Comparison of ENCODE assay signal across 8 cellular contexts in the genomic region with DNA sequence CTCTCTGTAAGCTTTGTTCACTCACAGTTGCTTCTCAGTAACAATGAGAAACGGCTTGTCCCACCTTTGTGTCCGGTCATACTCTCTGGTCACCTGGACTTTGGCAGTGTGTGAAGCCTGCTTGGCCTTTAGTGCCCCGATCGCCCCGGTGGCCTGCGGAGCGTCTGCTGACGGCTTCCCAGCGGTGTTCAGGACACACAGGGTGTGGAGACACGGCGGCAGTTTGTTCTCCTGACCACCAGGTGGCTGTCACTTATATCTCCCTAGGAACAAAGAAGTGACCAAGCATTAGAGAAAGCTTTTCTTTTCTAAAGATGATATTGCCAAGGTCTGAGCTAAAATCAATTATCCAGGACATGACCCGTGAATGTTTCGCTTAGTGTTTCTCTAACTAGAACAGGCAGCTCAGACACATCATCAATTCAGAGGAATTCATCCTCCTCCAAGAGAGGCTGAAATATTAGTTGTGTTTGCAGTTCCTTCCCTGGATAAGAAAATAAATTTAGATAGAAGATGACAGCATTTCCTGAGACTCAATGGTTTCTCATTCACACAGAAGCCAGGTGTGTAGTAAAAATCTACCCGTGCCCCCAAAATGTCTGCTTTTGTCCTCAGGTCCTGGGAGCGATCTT.
A peak's percentile ranks its signal among the peaks of the same experiment; 100 is the strongest.
DNase-seq lines count a peak whose midpoint lies in the region; ATAC-seq and TF ChIP-seq lines count a peak whose summit lies in the region.
"Had no signal": no experiment of that assay in that cellular context is flagged by ENCODE, and none has a peak within 500 bp of the region (broad histone marks: within the 10 kb centered on the region; RNA-seq: fewer than 3 reads in every experiment).

No MANE protein-coding gene starts in this region.

- H3K4me1 Mint-ChIP-seq in neural crest cell: peaks cover 19% of the 10 kb centered on the region

- no peak overlapping the region for H3K4me3 Mint-ChIP-seq in neural crest cell
- H3K4me3 Mint-ChIP-seq: dendritic cell treated with granulocyte-macrophage colony-stimulating factor and Interleukin-4, amounts not matched to agents 40 ng/mL and 50 ng/mL, for 4 days had no signal

- TF ChIP-seq EP300 in Ishikawa (IDR thresholded peaks at IDR 0.05; ENCODE audit: borderline replicate concordance): no peak

- H3K36me3 ChIP-seq in brain microvascular endothelial cell (replicated peaks) (no peaks in the 10 kb centered on the region), left lung (no peaks in the 10 kb centered on the region)

- in situ Hi-C loops in GM13977 (cut with MboI; ENCODE audit: low pct_unique_long_range_greater_than_20kb, low sequenced_read_pairs, unreplicated experiment) (no loop called here), brain microvascular endothelial cell (cut with HindIII; ENCODE audit: low pct_ligation_motif_present, low sequenced_read_pairs) (no loop called here)

- H3K4me3 ChIP-seq in brain microvascular endothelial cell (ENCODE audit: low read depth, low read length): no peak overlapping the region
- no peak overlapping the region for H3K4me3 ChIP-seq in left lung

- H3K4me1 ChIP-seq in left lung: no peaks in the 10 kb centered on the region

- peaks cover 12% of the 10 kb centered on the region for H3K36me3 Mint-ChIP-seq in neural crest cell (ENCODE audit: low read depth)

- no peaks in the 10 kb centered on the region for H3K27me3 Mint-ChIP-seq in neural crest cell (ENCODE audit: low read depth)

- peak; percentile 24 for TF ChIP-seq CTCF in GM13977 (IDR thresholded peaks at IDR 0.05; ENCODE audit: extremely low read depth, insufficient read depth, missing control alignments)
- TF ChIP-seq CTCF in brain microvascular endothelial cell (IDR thresholded peaks at IDR 0.05; ENCODE audit: low read depth, low read length, missing control alignments): peak; percentile 67
- peak; percentile 69 for TF ChIP-seq CTCF in neural crest cell (conservative IDR thresholded peaks at IDR 0.05)
- no peak for TF ChIP-seq CTCF in left lung (IDR thresholded peaks at IDR 0.05)

- H3K27ac ChIP-seq in brain microvascular endothelial cell (no peak overlapping the region), left lung (no peak overlapping the region)

- H3K9me3 Mint-ChIP-seq in neural crest cell: peaks cover 12% of the 10 kb centered on the region

- ATAC-seq in left lung: no peak

- no peaks in the 10 kb centered on the region for H3K27me3 ChIP-seq in brain microvascular endothelial cell (replicated peaks)
- no peaks in the 10 kb centered on the region for H3K27me3 ChIP-seq in left lung

- intact Hi-C loops in left lung (cut with DNase I): no loop called here

- no peak overlapping the region for H3K27ac Mint-ChIP-seq in neural crest cell (ENCODE audit: unreplicated experiment)
- H3K27ac Mint-ChIP-seq: dendritic cell treated with granulocyte-macrophage colony-stimulating factor and Interleukin-4, amounts not matched to agents 40 ng/mL and 50 ng/mL, for 4 days had no signal

- no peak for DNase-seq in GM13977 (ENCODE audit: low spot score)
- peak; percentile 41 for DNase-seq in brain microvascular endothelial cell
- DNase-seq in neural crest cell (ENCODE audit: low read depth, low spot score): peak; percentile 34
- no peak for DNase-seq in activated T-cell treated with anti-CD3 and anti-CD28 coated beads, Interleukin-2, amount 50 U/mL, for 1 hour
- no peak for DNase-seq in effector CD8-positive, alpha-beta T cell (lab: John Stamatoyannopoulos, UW)
- no peak for DNase-seq in left lung

- TF ChIP-seq RAD21 in Ishikawa (IDR thresholded peaks at IDR 0.05; ENCODE audit: low read depth): peak; percentile 42

- H3K9me3 ChIP-seq in left lung: peaks cover 0 to 21% of the 10 kb centered on the region in 2 donors

TF ChIP-seq in Ishikawa, 13 proteins besides CTCF, POLR2A, EP300 and RAD21:
- TF ChIP-seq TEAD4 (IDR thresholded peaks at IDR 0.05) (no peak), ZBTB7A (IDR thresholded peaks at IDR 0.05; ENCODE audit: low read depth) (no peak), EGR1 (IDR thresholded peaks at IDR 0.05) (no peak), TAF1 (IDR thresholded peaks at IDR 0.05; ENCODE audit: low read depth) (no peak)
- TF ChIP-seq, protein P1, sequence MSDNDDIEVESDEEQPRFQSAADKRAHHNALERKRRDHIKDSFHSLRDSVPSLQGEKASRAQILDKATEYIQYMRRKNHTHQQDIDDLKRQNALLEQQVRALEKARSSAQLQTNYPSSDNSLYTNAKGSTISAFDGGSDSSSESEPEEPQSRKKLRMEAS (IDR thresholded peaks at IDR 0.05): no peak
- TF ChIP-seq, protein P2, sequence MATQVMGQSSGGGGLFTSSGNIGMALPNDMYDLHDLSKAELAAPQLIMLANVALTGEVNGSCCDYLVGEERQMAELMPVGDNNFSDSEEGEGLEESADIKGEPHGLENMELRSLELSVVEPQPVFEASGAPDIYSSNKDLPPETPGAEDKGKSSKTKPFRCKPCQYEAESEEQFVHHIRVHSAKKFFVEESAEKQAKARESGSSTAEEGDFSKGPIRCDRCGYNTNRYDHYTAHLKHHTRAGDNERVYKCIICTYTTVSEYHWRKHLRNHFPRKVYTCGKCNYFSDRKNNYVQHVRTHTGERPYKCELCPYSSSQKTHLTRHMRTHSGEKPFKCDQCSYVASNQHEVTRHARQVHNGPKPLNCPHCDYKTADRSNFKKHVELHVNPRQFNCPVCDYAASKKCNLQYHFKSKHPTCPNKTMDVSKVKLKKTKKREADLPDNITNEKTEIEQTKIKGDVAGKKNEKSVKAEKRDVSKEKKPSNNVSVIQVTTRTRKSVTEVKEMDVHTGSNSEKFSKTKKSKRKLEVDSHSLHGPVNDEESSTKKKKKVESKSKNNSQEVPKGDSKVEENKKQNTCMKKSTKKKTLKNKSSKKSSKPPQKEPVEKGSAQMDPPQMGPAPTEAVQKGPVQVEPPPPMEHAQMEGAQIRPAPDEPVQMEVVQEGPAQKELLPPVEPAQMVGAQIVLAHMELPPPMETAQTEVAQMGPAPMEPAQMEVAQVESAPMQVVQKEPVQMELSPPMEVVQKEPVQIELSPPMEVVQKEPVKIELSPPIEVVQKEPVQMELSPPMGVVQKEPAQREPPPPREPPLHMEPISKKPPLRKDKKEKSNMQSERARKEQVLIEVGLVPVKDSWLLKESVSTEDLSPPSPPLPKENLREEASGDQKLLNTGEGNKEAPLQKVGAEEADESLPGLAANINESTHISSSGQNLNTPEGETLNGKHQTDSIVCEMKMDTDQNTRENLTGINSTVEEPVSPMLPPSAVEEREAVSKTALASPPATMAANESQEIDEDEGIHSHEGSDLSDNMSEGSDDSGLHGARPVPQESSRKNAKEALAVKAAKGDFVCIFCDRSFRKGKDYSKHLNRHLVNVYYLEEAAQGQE (IDR thresholded peaks at IDR 0.05; ENCODE audit: low read depth): no peak
TF ChIP-seq in Ishikawa: peak in this region for 0.

Comparison
In these comparisons a context has a peak if more than half of its experiments do, and no peak if none do; other contexts are left out.
1. DNase-seq: peak in brain microvascular endothelial cell (single experiment) and neural crest cell (single experiment); none in GM13977 (single experiment), activated T-cell treated with anti-CD3 and anti-CD28 coated beads, Interleukin-2, amount 50 U/mL, for 1 hour (single experiment), effector CD8-positive, alpha-beta T cell (single experiment) and left lung (0 of 2).
2. CTCF ChIP-seq: peak in GM13977 (single experiment), brain microvascular endothelial cell (single experiment) and neural crest cell (single experiment); none in left lung (0 of 2).